Comparison of ENCODE assay signal across 27 cellular contexts in the genomic region with DNA sequence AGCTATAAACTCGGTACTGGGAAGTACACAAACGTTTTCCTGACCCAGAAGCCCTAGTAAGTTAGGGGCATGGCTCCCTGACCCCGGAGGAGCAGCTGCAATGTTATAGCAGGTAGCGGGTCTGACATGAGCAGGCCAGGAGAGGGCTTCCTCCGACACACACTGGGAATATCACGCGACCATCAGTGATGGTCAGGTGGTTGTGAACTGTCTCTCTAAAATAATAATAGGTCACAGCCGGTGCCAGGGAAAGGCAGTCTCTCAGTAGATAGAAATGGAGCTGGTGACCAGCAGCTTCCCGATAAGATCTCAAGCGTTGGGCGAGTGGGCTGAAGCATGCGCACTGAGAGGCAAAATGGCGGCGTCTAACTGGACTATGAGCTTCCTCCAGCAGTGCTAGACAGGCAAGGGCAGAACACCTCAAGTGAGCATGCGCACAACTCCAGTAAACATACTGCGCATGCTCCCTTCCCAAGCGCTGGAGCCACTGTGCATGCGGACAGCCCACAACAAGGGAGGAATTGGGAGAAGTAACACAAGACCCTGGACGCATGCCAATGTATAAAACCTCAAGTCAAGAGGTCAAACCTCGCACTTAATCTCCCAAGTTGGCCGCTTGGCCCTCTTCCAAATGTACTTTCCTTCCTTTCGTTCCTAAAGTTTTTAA. TPM values are rescaled to one million over a fixed set of nuclear protein-coding genes. Genes with fewer than 3 reads are reported as not detected.
DNase-seq lines count a peak whose midpoint lies in the region; ATAC-seq and TF ChIP-seq lines count a peak whose summit lies in the region.
"Had no signal": no experiment of that assay in that cellular context is flagged by ENCODE, and none has a peak within 500 bp of the region (broad histone marks: within the 10 kb centered on the region; RNA-seq: fewer than 3 reads in every experiment).

No MANE protein-coding gene starts in this region.

- DNase-seq in M059J (ENCODE audit: low read depth) (peak; percentile 40), cardiac fibroblast (ENCODE audit: low read depth in 2 of 2) (peak; percentile 10 to 41), left lung (no peak), upper lobe of right lung (no peak), H4 (ENCODE audit: low spot score) (no peak), DMS153 treated with DMSO at 0.1 percent for 48 hours (lab: John Stamatoyannopoulos, UW; ENCODE audit: unreplicated experiment) (no peak), GDM1 (lab: John Stamatoyannopoulos, UW) (no peak)
- DNase-seq: activated CD4-positive, alpha-beta memory T cell treated with anti-CD3 and anti-CD28 coated beads, Interleukin-2, amount 10 ng/mL, durations not matched to agents 7 days and 5 days; activated CD8-positive, alpha-beta memory T cell treated with anti-CD3 and anti-CD28 coated beads, Interleukin-2, amount 50 U/mL, for 4 hours; activated naive CD4-positive, alpha-beta T cell; effector CD4-positive, alpha-beta T cell; left ventricle myocardium inferior; mesendoderm; MM.1S; NCI-H1105 treated with DMSO at 0.1 percent for 48 hours; NCI-H1930; NCI-H526; PC-9; SHP77; stimulated activated CD8-positive, alpha-beta memory T cell treated with anti-CD3 and anti-CD28 coated beads, Interleukin-4, amount 100 ng/mL, for 48 hours; stomach; T-helper 2 cell; thyroid gland had no signal

- H3K27ac ChIP-seq in left lung: no peak overlapping the region
- H3K27ac ChIP-seq in upper lobe of right lung: no peak overlapping the region
- H3K27ac ChIP-seq: BLaER1 treated with 17β-estradiol and CSF1 and Interleukin-3, amounts not matched to agents 10 nM and 100 nM; left ventricle myocardium inferior; neural progenitor cell; parathyroid adenoma; PC-9; right atrium auricular region; stomach; thyroid gland had no signal

- H3K4me1 ChIP-seq in left lung (no peaks in the 10 kb centered on the region), upper lobe of right lung (no peaks in the 10 kb centered on the region)
- H3K4me1 ChIP-seq: BLaER1 treated with 17β-estradiol and CSF1 and Interleukin-3, amounts not matched to agents 10 nM and 100 nM; neural progenitor cell; parathyroid adenoma; thyroid gland had no signal

- intact Hi-C loops in left lung (cut with DNase I) (no loop called here), upper lobe of right lung (cut with DNase I) (no loop called here)

- H3K36me3 ChIP-seq in left lung: peaks cover 0 to 100% of the 10 kb centered on the region in 2 donors
- H3K36me3 ChIP-seq in upper lobe of right lung: peaks cover 100% of the 10 kb centered on the region
- H3K36me3 ChIP-seq: neural progenitor cell had no signal

- H3K4me3 ChIP-seq in cardiac fibroblast (replicated peaks in 1 of 2; ENCODE audit: low read depth in 2 of 2, low read length in 2 of 2) (no peak overlapping the region), left lung (no peak overlapping the region), upper lobe of right lung (no peak overlapping the region)
- H3K4me3 ChIP-seq: BLaER1 treated with 17β-estradiol and CSF1 and Interleukin-3, amounts not matched to agents 10 nM and 100 nM; left ventricle myocardium inferior; neural progenitor cell; PC-9; right atrium auricular region; stomach; thyroid gland had no signal

- TF ChIP-seq CTCF in cardiac fibroblast (IDR thresholded peaks at IDR 0.05; ENCODE audit: low read depth, low read length) (no peak), left lung (IDR thresholded peaks at IDR 0.05) (no peak), upper lobe of right lung (IDR thresholded peaks at IDR 0.05) (no peak)

- H3K27me3 ChIP-seq in left lung (no peaks in the 10 kb centered on the region), upper lobe of right lung (no peaks in the 10 kb centered on the region)
- H3K27me3 ChIP-seq: BLaER1 treated with 17β-estradiol and CSF1 and Interleukin-3, amounts not matched to agents 10 nM and 100 nM; neural progenitor cell; right atrium auricular region; stomach; thyroid gland had no signal

- H3K9me3 ChIP-seq in left lung (no peaks in the 10 kb centered on the region), upper lobe of right lung (no peaks in the 10 kb centered on the region)
- H3K9me3 ChIP-seq: BLaER1 treated with 17β-estradiol and CSF1 and Interleukin-3, amounts not matched to agents 10 nM and 100 nM; left ventricle myocardium inferior; right atrium auricular region; stomach; thyroid gland had no signal

- ATAC-seq in left lung (peak; percentile 21), upper lobe of right lung (peak; percentile 27)

RNA-seq across cellular contexts. Expression of a gene that starts 22.3 kb away (rescaled TPM):
- total RNA-seq in M059J (2014; rRNA removed; shearing (Covaris generic)): 5.5 and 12.8 TPM in 2 replicates
- 1 to 10 TPM; 1.1 to 2.2 TPM for total RNA-seq in left lung
- total RNA-seq in upper lobe of right lung: 0.81 TPM
- 0.76 and 4.5 TPM in 2 replicates for total RNA-seq in H4 (2014; rRNA removed; shearing (Covaris generic))

Comparison
In these comparisons a context has a peak if more than half of its experiments do, and no peak if none do; other contexts are left out.
1. DNase-seq: peak in M059J (single experiment) and cardiac fibroblast (2 of 2); none in left lung (0 of 2), upper lobe of right lung (single experiment), H4 (single experiment), DMS153 treated with DMSO at 0.1 percent for 48 hours (single experiment) and GDM1 (single experiment).